8 cellular contexts compared by ENCODE assay signal in the genomic region with DNA sequence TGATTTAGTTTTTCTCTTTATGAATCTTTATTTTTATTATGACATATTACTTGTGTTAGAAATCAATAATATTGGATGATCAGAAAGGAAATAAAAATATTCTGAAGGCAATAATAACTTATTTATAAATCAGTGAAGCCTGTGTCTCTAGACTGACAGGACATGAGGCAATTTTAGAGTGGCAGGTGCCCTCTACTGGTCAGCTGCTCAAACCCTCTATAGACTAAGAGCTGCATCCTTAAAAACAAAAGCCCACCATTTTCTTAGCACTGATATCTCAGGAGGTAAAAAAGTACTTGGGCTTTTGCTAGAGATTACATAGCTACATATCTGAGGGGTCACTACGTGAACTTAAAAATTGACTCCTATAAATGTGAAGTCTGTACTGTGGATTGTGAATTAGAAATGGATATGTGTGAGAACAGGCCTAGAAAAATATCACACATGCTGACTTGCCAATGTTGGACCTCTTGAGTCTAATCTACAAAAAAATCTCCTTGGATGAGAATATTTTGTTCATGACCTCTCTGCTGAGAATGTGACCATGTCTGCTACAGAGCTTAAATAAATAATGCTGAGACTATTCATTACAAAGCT.
DNase-seq lines count a peak whose midpoint lies in the region; ATAC-seq and TF ChIP-seq lines count a peak whose summit lies in the region.

No MANE protein-coding gene starts in this region.

- no peak overlapping the region for H3K4me3 ChIP-seq in BE2C (ENCODE audit: low read depth, low read length)
- H3K4me3 ChIP-seq in SJCRH30: no peak overlapping the region
- H3K4me3 ChIP-seq in fibroblast of pulmonary artery (replicated peaks; ENCODE audit: low read depth, low read length): no peak overlapping the region

- H3K36me3 ChIP-seq in BE2C (no peaks in the 10 kb centered on the region), SJCRH30 (no peaks in the 10 kb centered on the region)

- ATAC-seq in HG03196 (IDR thresholded peaks at IDR 0.05; ENCODE audit: unreplicated experiment) (no peak), GM19455 (IDR thresholded peaks at IDR 0.05; ENCODE audit: unreplicated experiment) (no peak)

- H3K4me1 ChIP-seq in BE2C: no peaks in the 10 kb centered on the region
- H3K4me1 ChIP-seq in SJCRH30: peaks cover 23% of the 10 kb centered on the region

- H3K9me3 ChIP-seq in BE2C (no peaks in the 10 kb centered on the region), SJCRH30 (replicated peaks) (no peaks in the 10 kb centered on the region)

- peak; percentile 67 for DNase-seq in BE2C
- DNase-seq in HK-2 (ENCODE audit: unreplicated experiment): peak; percentile 18
- peak; percentile 57 to 72 for DNase-seq in SJCRH30
- DNase-seq in fibroblast of pulmonary artery (ENCODE audit: low read depth): peak; percentile 75
- peak; percentile 66 for DNase-seq in pons (ENCODE audit: low spot score)
- no peak for DNase-seq in ecto neural progenitor cell (ENCODE audit: low spot score)

- TF ChIP-seq CTCF in BE2C (IDR thresholded peaks at IDR 0.05; ENCODE audit: low read depth, low read length): peak; percentile 96
- peak; percentile 79 for TF ChIP-seq CTCF in fibroblast of pulmonary artery (IDR thresholded peaks at IDR 0.05; ENCODE audit: low read length, missing control alignments)

- peak overlapping the region; percentile 20; the same call in 1 of the 2 replicates for H3K27ac ChIP-seq in SJCRH30

- H3K27me3 ChIP-seq in BE2C (no peaks in the 10 kb centered on the region), SJCRH30 (no peaks in the 10 kb centered on the region)
